8 cellular contexts compared by ENCODE assay signal in genomic region chr1:116417678-116418077, GRCh38. TPM values are rescaled to one million over a fixed set of nuclear protein-coding genes. Genes with fewer than 3 reads are reported as not detected.
A peak's percentile ranks its signal among the peaks of the same experiment; 100 is the strongest.
DNase-seq lines count a peak whose midpoint lies in the region; ATAC-seq, FAIRE-seq and TF ChIP-seq lines count a peak whose summit lies in the region.

No MANE protein-coding gene starts in this region.

- DNase-seq in Caco-2 (no peak), RWPE2 (ENCODE audit: low spot score) (no peak), esophagus squamous epithelium (lab: John Stamatoyannopoulos, UW) (no peak), pancreas (no peak), midbrain (lab: John Stamatoyannopoulos, UW) (no peak), GDM1 (lab: John Stamatoyannopoulos, UW) (no peak)
- no peak for DNase-seq in activated CD4-positive, CD25-positive, alpha-beta regulatory T cell treated with anti-CD3 and anti-CD28 coated beads, Interleukin-2, amount 50 U/mL, for 72 hours

- POLR2A ChIA-PET in Caco-2 (lab: Charles Lee): interaction anchor here (1.6 kb wide), 1 partner anchor 58 kb away, joined by 3 read pairs; no protein-coding TSS in a partner anchor

- BruUV-seq in Caco-2 (replicated peaks; lab: Mats Ljungman, UMichigan): no TSS peak

- intact Hi-C loops in Caco-2 (cut with micrococcal nuclease; ENCODE audit: unreplicated experiment): no loop called here
- intact Hi-C loops in esophagus squamous epithelium (cut with DNase I): no loop called here
- intact Hi-C loops in pancreas (cut with DNase I): loop anchor here in 2 of 3 donors (10.0 kb wide), 1 partner anchor 57 kb away; no protein-coding TSS in a partner anchor

- no peak for TF ChIP-seq CTCF in Caco-2 (IDR thresholded peaks at IDR 0.05; ENCODE audit: insufficient read depth in 1 of 2, low read depth in 1 of 2, low read length in 1 of 2, severe bottlenecking in 1 of 2, unreplicated experiment in 1 of 2)
- TF ChIP-seq CTCF in RWPE2 (IDR thresholded peaks at IDR 0.05; ENCODE audit: poor library complexity, severe bottlenecking): no peak
- TF ChIP-seq CTCF in esophagus squamous epithelium (IDR thresholded peaks at IDR 0.05): no peak
- no peak for TF ChIP-seq CTCF in pancreas (IDR thresholded peaks at IDR 0.05)

- CTCF ChIA-PET in Caco-2 (lab: Charles Lee): interaction anchor here (2.0 to 3.2 kb wide), 2 partner anchors 68 to 278 kb away, joined by 9 to 12 read pairs; no protein-coding TSS in a partner anchor

- peak overlapping the region; percentile 24 for H3K27ac ChIP-seq in RWPE2 (ENCODE audit: poor library complexity, severe bottlenecking)
- peak overlapping the region; percentile 75 to 85 (median 80) for H3K27ac ChIP-seq in esophagus squamous epithelium
- H3K27ac ChIP-seq in pancreas: peak overlapping the region; percentile 43 to 72 (median 48)

- FAIRE-seq in pancreas (lab: Jason Lieb, UNC): no peak

- TF ChIP-seq POLR2A in esophagus squamous epithelium (IDR thresholded peaks at IDR 0.05): no peak

- H3K4me3 ChIP-seq in Caco-2 (ENCODE audit: low read depth, low read length): peak overlapping the region; percentile 48
- H3K4me3 ChIP-seq in RWPE2 (ENCODE audit: severe bottlenecking): peak overlapping the region; percentile 73
- peak overlapping the region; percentile 57 to 96 (median 69) for H3K4me3 ChIP-seq in esophagus squamous epithelium
- peak overlapping the region; percentile 46 to 74 (median 59) for H3K4me3 ChIP-seq in pancreas

- H3K27me3 ChIP-seq in Caco-2 (replicated peaks; ENCODE audit: control insufficient read depth, insufficient read depth, low read length): no peaks in the 10 kb centered on the region
- no peaks in the 10 kb centered on the region for H3K27me3 ChIP-seq in RWPE2 (ENCODE audit: insufficient read depth, poor library complexity, severe bottlenecking)
- H3K27me3 ChIP-seq in esophagus squamous epithelium: no peaks in the 10 kb centered on the region
- H3K27me3 ChIP-seq in pancreas: no peaks in the 10 kb centered on the region

- peak overlapping the region; percentile 75 for H3K4me3 Mint-ChIP-seq in Caco-2 (ENCODE audit: unreplicated experiment)

- ATAC-seq in RWPE2 (ENCODE audit: low read depth) (peak; percentile 9; the same call in 1 of the 3 replicates), pancreas (no peak), HG03039 (IDR thresholded peaks at IDR 0.05; ENCODE audit: unreplicated experiment) (no peak)

- H3K4me1 Mint-ChIP-seq in Caco-2 (ENCODE audit: low read depth, unreplicated experiment): no peaks in the 10 kb centered on the region

- H3K9me3 Mint-ChIP-seq in Caco-2 (ENCODE audit: unreplicated experiment): no peaks in the 10 kb centered on the region

- H3K27me3 Mint-ChIP-seq in Caco-2 (ENCODE audit: insufficient read depth, unreplicated experiment): no peaks in the 10 kb centered on the region

- peaks cover 6% of the 10 kb centered on the region; the same call in 1 of the 2 replicates for H3K4me1 ChIP-seq in Caco-2
- peaks cover 4% of the 10 kb centered on the region for H3K4me1 ChIP-seq in RWPE2 (ENCODE audit: insufficient read depth, poor library complexity, severe bottlenecking)
- H3K4me1 ChIP-seq in esophagus squamous epithelium: peaks cover 0 to 47% (median 18%) of the 10 kb centered on the region in 3 donors
- H3K4me1 ChIP-seq in pancreas: peaks cover 2 to 20% (median 16%) of the 10 kb centered on the region in 3 donors

- no peaks in the 10 kb centered on the region for H3K36me3 ChIP-seq in Caco-2 (ENCODE audit: control insufficient read depth, insufficient read depth, low read length)
- H3K36me3 ChIP-seq in RWPE2 (ENCODE audit: low read depth): no peaks in the 10 kb centered on the region
- no peaks in the 10 kb centered on the region for H3K36me3 ChIP-seq in esophagus squamous epithelium
- no peaks in the 10 kb centered on the region for H3K36me3 ChIP-seq in pancreas

- peaks cover 4% of the 10 kb centered on the region for H3K36me3 Mint-ChIP-seq in Caco-2 (ENCODE audit: insufficient read depth, unreplicated experiment)

- 36 to 84% methylated on average over 6 of the region's 6 CpGs for WGBS in esophagus squamous epithelium, 2 donors
- 20 to 28% methylated on average over 6 of the region's 6 CpGs for WGBS in pancreas, 2 donors

- H3K27ac Mint-ChIP-seq in Caco-2 (ENCODE audit: unreplicated experiment): peak overlapping the region; percentile 64

- H3K9me3 ChIP-seq in Caco-2 (no peaks in the 10 kb centered on the region), RWPE2 (ENCODE audit: severe bottlenecking) (no peaks in the 10 kb centered on the region), esophagus squamous epithelium (no peaks in the 10 kb centered on the region), pancreas (no peaks in the 10 kb centered on the region)

RNA-seq across cellular contexts. Expression of gene ATP1A1, which starts 44.6 kb away (rescaled TPM):
- total RNA-seq in Caco-2 (2022) (479 and 508 TPM in 2 replicates), esophagus squamous epithelium (100 to 1,000 TPM; 310 to 443 (median 391) TPM), pancreas (100 to 1,000 TPM; 338 to 735 (median 584) TPM)
- polyA plus RNA-seq in pancreas: 100 to 1,000 TPM; 226 to 459 TPM

Comparison
In these comparisons a context has a peak if more than half of its experiments do, and no peak if none do; other contexts are left out.
1. H3K27ac ChIP-seq: peak in every context shown above with its lines; median percentile 80 in esophagus squamous epithelium; 48 in pancreas; 24 in RWPE2.
2. intact Hi-C loops: an anchor here in pancreas (10.0 kb wide); none called in Caco-2 and esophagus squamous epithelium.